Comparison of ENCODE assay signal across 16 cellular contexts in genomic region chr20:18645851-18646250, GRCh38.
"Had no signal": no experiment of that assay in that cellular context is flagged by ENCODE, and none has a peak within 500 bp of the region (broad histone marks: within the 10 kb centered on the region; RNA-seq: fewer than 3 reads in every experiment).

No MANE protein-coding gene starts in this region.

- ATAC-seq: activated CD4-positive, alpha-beta T cell treated with anti-CD3 and anti-CD28 coated beads for 36 hours; activated naive CD8-positive, alpha-beta T cell treated with anti-CD3 and anti-CD28 coated beads, Interleukin-2, amount 50 U/mL, for 24 hours; lower lobe of right lung; stimulated activated naive CD8-positive, alpha-beta T cell treated with anti-CD3 and anti-CD28 coated beads, Interleukin-15, Interleukin-2, amounts not matched to agents 100 U/mL and 50 U/mL, for 24 hours had no signal

- H3K4me3 ChIP-seq: ascending aorta, esophagus squamous epithelium, lower lobe of right lung, tibial nerve, vagina had no signal

- H3K27ac ChIP-seq: ascending aorta, esophagus squamous epithelium, lower lobe of right lung, tibial nerve, vagina had no signal

- DNase-seq: activated CD4-positive, alpha-beta T cell treated with anti-CD3 and anti-CD28 coated beads for 36 hours; activated CD4-positive, alpha-beta T cell treated with anti-CD3 and anti-CD28 coated beads, Interleukin-2, amount 50 U/mL, for 48 hours; activated naive CD4-positive, alpha-beta T cell treated with Interleukin-2 at 50 U/mL for 16 hours; activated naive CD8-positive, alpha-beta T cell treated with anti-CD3 and anti-CD28 coated beads, Interleukin-2, amount 50 U/mL, for 24 hours; effector CD8-positive, alpha-beta T cell; esophagus squamous epithelium; lower lobe of right lung; midbrain; nephron progenitor cell; nucleus accumbens; stimulated activated naive CD8-positive, alpha-beta T cell treated with anti-CD3 and anti-CD28 coated beads, Interleukin-15, Interleukin-2, amounts not matched to agents 100 U/mL and 50 U/mL, for 24 hours; SW 1271; T-helper 2 cell had no signal

- H3K9me3 ChIP-seq: ascending aorta, esophagus squamous epithelium, lower lobe of right lung, tibial nerve, vagina had no signal

- H3K27me3 ChIP-seq: ascending aorta, esophagus squamous epithelium, tibial nerve, vagina had no signal

- H3K4me1 ChIP-seq: ascending aorta, lower lobe of right lung, vagina had no signal

- H3K36me3 ChIP-seq: ascending aorta, esophagus squamous epithelium, lower lobe of right lung, tibial nerve, vagina had no signal
